ENCODE assay signal across 21 cellular contexts in genomic region chr10:34607894-34608293, GRCh38.
DNase-seq lines count a peak whose midpoint lies in the region; ATAC-seq, FAIRE-seq and TF ChIP-seq lines count a peak whose summit lies in the region.
"Had no signal": no experiment of that assay in that cellular context is flagged by ENCODE, and none has a peak within 500 bp of the region (broad histone marks: within the 10 kb centered on the region; RNA-seq: fewer than 3 reads in every experiment).

No MANE protein-coding gene starts in this region.

- H3K9me3 ChIP-seq in A549, result no peaks in the 10 kb centered on the region
- no peaks in the 10 kb centered on the region for H3K9me3 ChIP-seq in BE2C
- H3K9me3 ChIP-seq in smooth muscle cell (replicated peaks; ENCODE audit: low read depth), result no peaks in the 10 kb centered on the region
- H3K9me3 ChIP-seq: breast epithelium, stomach had no signal

- 53% methylated on average over 3 of the region's 3 CpGs for WGBS in A549 (ENCODE audit: missing lambda C conversion rate)
- 80% methylated on average over 3 of the region's 3 CpGs for WGBS in smooth muscle cell (ENCODE audit: low lambda C conversion rate)

- peak in 1 of 2 experiments; percentile 58; a peak in 3 of 6 replicates for ATAC-seq in A549
- ATAC-seq: naive thymus-derived CD8-positive, alpha-beta T cell had no signal

- peak overlapping the region; percentile 20; the same call in 2 of the 3 replicates for H3K4me2 ChIP-seq in A549
- H3K4me2 ChIP-seq in smooth muscle cell, result no peak overlapping the region

- POLR2A ChIA-PET in A549 (lab: Yijun Ruan, JAX), result no interaction called here

- H3K4me1 ChIP-seq in A549, result peaks cover 28% of the 10 kb centered on the region
- no peaks in the 10 kb centered on the region for H3K4me1 ChIP-seq in BE2C
- no peaks in the 10 kb centered on the region for H3K4me1 ChIP-seq in smooth muscle cell (ENCODE audit: low read depth)
- H3K4me1 ChIP-seq: breast epithelium, parathyroid adenoma had no signal

- H3K36me3 ChIP-seq in BE2C, result no peaks in the 10 kb centered on the region
- H3K36me3 ChIP-seq in smooth muscle cell (ENCODE audit: low read depth), result no peaks in the 10 kb centered on the region
- H3K36me3 ChIP-seq: breast epithelium, stomach had no signal

- CTCF ChIA-PET in A549 (lab: Yijun Ruan, JAX), result interaction anchor here (0.6 to 1.8 kb wide), 5 partner anchors 9 to 375 kb away, joined by 3 to 4 read pairs (median 3); no protein-coding TSS in a partner anchor

- H3K4me3 ChIP-seq in A549 (no peak overlapping the region), BE2C (ENCODE audit: low read depth, low read length) (no peak overlapping the region), smooth muscle cell (no peak overlapping the region)
- H3K4me3 ChIP-seq: breast epithelium, GM23248, stomach had no signal

- TF ChIP-seq CTCF in A549 (IDR thresholded peaks at IDR 0.05) (no peak), BE2C (IDR thresholded peaks at IDR 0.05; ENCODE audit: low read depth, low read length) (no peak), smooth muscle cell (IDR thresholded peaks at IDR 0.05; ENCODE audit: borderline replicate concordance, insufficient read depth, poor library complexity, severe bottlenecking) (no peak), GM13976 (IDR thresholded peaks at IDR 0.05; ENCODE audit: borderline replicate concordance, control extremely low read depth, extremely low read depth, insufficient read depth, missing control alignments) (no peak)

- H4K20me1 ChIP-seq in smooth muscle cell (ENCODE audit: low read depth), result peaks cover 22% of the 10 kb centered on the region

- H3F3A ChIP-seq in smooth muscle cell (ENCODE audit: low read depth), result no peaks in the 10 kb centered on the region

- TF ChIP-seq POLR2A in A549 (IDR thresholded peaks at IDR 0.05; ENCODE audit: low read length), result no peak

- H3K27ac ChIP-seq in A549 (no peak overlapping the region), smooth muscle cell (ENCODE audit: low read depth) (no peak overlapping the region)
- H3K27ac ChIP-seq: breast epithelium, GM23248, parathyroid adenoma, stomach had no signal

- TF ChIP-seq RAD21 in A549 (conservative IDR thresholded peaks at IDR 0.05 in 1 of 2, IDR thresholded peaks at IDR 0.05 in 1 of 2), result no peak

- DNase-seq in A549 (ENCODE audit: low read depth in 1 of 2, low spot score in 1 of 2) (no peak), BE2C (peak; percentile 30), NCI-H2171 (lab: John Stamatoyannopoulos, UW) (peak; percentile 47), dermis blood vessel endothelial cell (peak; percentile 62), smooth muscle cell (lab: John Stamatoyannopoulos, UW; ENCODE audit: unreplicated experiment) (no peak), GM13976 (ENCODE audit: low spot score) (no peak), NCI-H1436 (lab: John Stamatoyannopoulos, UW) (no peak)
- DNase-seq: activated CD8-positive, alpha-beta memory T cell treated with anti-CD3 and anti-CD28 coated beads for 24 hours; activated naive CD8-positive, alpha-beta T cell treated with anti-CD3 and anti-CD28 coated beads, Interleukin-2, amount 10 ng/mL, durations not matched to agents 7 days and 5 days; AML-193; foreskin fibroblast; GM23248; kidney; mesenchymal stem cell; naive thymus-derived CD8-positive, alpha-beta T cell; NCI-H1436 treated with DMSO at 0.1 percent for 48 hours; OCI-M1; stimulated activated CD4-positive, alpha-beta T cell treated with anti-CD3 and anti-CD28 coated beads, Interleukin-2, amount 100 ng/mL, for 24 hours; stomach had no signal

- H3K27me3 ChIP-seq in BE2C, result no peaks in the 10 kb centered on the region
- H3K27me3 ChIP-seq in smooth muscle cell (ENCODE audit: low read depth), result no peaks in the 10 kb centered on the region
- H3K27me3 ChIP-seq: breast epithelium, stomach had no signal

- FAIRE-seq in A549 (lab: Jason Lieb, UNC), result no peak
- FAIRE-seq: kidney had no signal

- no peak overlapping the region for H2AFZ ChIP-seq in smooth muscle cell (ENCODE audit: low read depth)
- H2AFZ ChIP-seq: GM23248, parathyroid adenoma had no signal

- in situ Hi-C loops in GM13976 (cut with MboI; ENCODE audit: low sequenced_read_pairs, unreplicated experiment), result no loop called here

- peaks cover 14% of the 10 kb centered on the region for H3K79me2 ChIP-seq in smooth muscle cell (ENCODE audit: low read depth)
- H3K79me2 ChIP-seq: parathyroid adenoma had no signal

- TF ChIP-seq EP300 in A549 (IDR thresholded peaks at IDR 0.05), result no peak

- H3K9ac ChIP-seq in smooth muscle cell (ENCODE audit: low read depth), result no peak overlapping the region
- H3K9ac ChIP-seq: GM23248, parathyroid adenoma had no signal

TF ChIP-seq in A549, 52 proteins besides CTCF, POLR2A, EP300 and RAD21:
- TF ChIP-seq TFCP2L1 (CRISPR knock-in tag; IDR thresholded peaks at IDR 0.05), result no peak
- TF ChIP-seq JUNB (IDR thresholded peaks at IDR 0.05), result no peak
- no peak for TF ChIP-seq HEYL (CRISPR knock-in tag; IDR thresholded peaks at IDR 0.05)
- TF ChIP-seq, protein P1, sequence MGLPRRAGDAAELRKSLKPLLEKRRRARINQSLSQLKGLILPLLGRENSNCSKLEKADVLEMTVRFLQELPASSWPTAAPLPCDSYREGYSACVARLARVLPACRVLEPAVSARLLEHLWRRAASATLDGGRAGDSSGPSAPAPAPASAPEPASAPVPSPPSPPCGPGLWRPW (IDR thresholded peaks at IDR 0.05), result no peak
- TF ChIP-seq, protein P2, sequence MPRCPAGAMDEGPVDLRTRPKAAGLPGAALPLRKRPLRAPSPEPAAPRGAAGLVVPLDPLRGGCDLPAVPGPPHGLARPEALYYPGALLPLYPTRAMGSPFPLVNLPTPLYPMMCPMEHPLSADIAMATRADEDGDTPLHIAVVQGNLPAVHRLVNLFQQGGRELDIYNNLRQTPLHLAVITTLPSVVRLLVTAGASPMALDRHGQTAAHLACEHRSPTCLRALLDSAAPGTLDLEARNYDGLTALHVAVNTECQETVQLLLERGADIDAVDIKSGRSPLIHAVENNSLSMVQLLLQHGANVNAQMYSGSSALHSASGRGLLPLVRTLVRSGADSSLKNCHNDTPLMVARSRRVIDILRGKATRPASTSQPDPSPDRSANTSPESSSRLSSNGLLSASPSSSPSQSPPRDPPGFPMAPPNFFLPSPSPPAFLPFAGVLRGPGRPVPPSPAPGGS (IDR thresholded peaks at IDR 0.05), result no peak
- no peak for TF ChIP-seq RCOR1 (IDR thresholded peaks at IDR 0.05; ENCODE audit: low read depth, low read length)
- no peak for TF ChIP-seq ZSCAN20 (CRISPR knock-in tag; IDR thresholded peaks at IDR 0.05)
- no peak for TF ChIP-seq HOXB13 (CRISPR knock-in tag; IDR thresholded peaks at IDR 0.05; ENCODE audit: low read depth)
- no peak for TF ChIP-seq FOXS1 (CRISPR knock-in tag; IDR thresholded peaks at IDR 0.05)
- no peak for TF ChIP-seq FOSL2 (IDR thresholded peaks at IDR 0.05)
- no peak for TF ChIP-seq FOSL2 (CRISPR knock-in tag; IDR thresholded peaks at IDR 0.05)
- no peak for TF ChIP-seq KDM1A (IDR thresholded peaks at IDR 0.05; ENCODE audit: low read depth)
- TF ChIP-seq CHD4 (IDR thresholded peaks at IDR 0.05; ENCODE audit: borderline replicate concordance), result no peak
- no peak for TF ChIP-seq EHF (CRISPR knock-in tag; IDR thresholded peaks at IDR 0.05)

Comparison
In these comparisons a context has a peak if more than half of its experiments do, and no peak if none do; other contexts are left out.
1. DNase-seq: peak in BE2C (single experiment), NCI-H2171 (single experiment) and dermis blood vessel endothelial cell (single experiment); none in A549 (0 of 2), smooth muscle cell (single experiment), GM13976 (single experiment) and NCI-H1436 (single experiment).